ENCODE assay signal across 1 cellular context in genomic region chr16:67263201-67263600, GRCh38.
TF ChIP-seq lines count a peak whose summit lies in the region.

No MANE protein-coding gene starts in this region.

TF ChIP-seq in H1, 55 proteins besides CTCF, POLR2A, EP300 and RAD21:
- no peak for TF ChIP-seq USF2 (IDR thresholded peaks at IDR 0.05; ENCODE audit: low read length)
- TF ChIP-seq CHD1 (IDR thresholded peaks at IDR 0.05; ENCODE audit: low read depth, low read length): no peak
- no peak for TF ChIP-seq POU5F1 (IDR thresholded peaks at IDR 0.05; ENCODE audit: low read depth, low read length)
- TF ChIP-seq RBBP5 (IDR thresholded peaks at IDR 0.05; ENCODE audit: borderline replicate concordance, low read depth, low read length): no peak
- TF ChIP-seq TCF12 (IDR thresholded peaks at IDR 0.05; ENCODE audit: low read depth, low read length): no peak
- TF ChIP-seq RFX5 (IDR thresholded peaks at IDR 0.05; ENCODE audit: borderline replicate concordance, low read depth, low read length): no peak
- no peak for TF ChIP-seq BCL11A (IDR thresholded peaks at IDR 0.05; ENCODE audit: low read depth in 2 of 2, low read length in 2 of 2)
- no peak for TF ChIP-seq ATF2 (IDR thresholded peaks at IDR 0.05; ENCODE audit: low read length)
- no peak for TF ChIP-seq CEBPB (IDR thresholded peaks at IDR 0.05; ENCODE audit: low read depth, low read length)
- TF ChIP-seq SAP30 (IDR thresholded peaks at IDR 0.05; ENCODE audit: insufficient read depth, insufficient replicate concordance, low read length): no peak
- no peak for TF ChIP-seq BRCA1 (IDR thresholded peaks at IDR 0.05; ENCODE audit: low read depth, low read length)
- no peak for TF ChIP-seq RNF2 (IDR thresholded peaks at IDR 0.05; ENCODE audit: borderline replicate concordance, low read depth, low read length, missing control alignments, poor library complexity, severe bottlenecking)
- no peak for TF ChIP-seq MAX (IDR thresholded peaks at IDR 0.05)
